Comparison of ENCODE assay signal across 14 cellular contexts in the genomic region with DNA sequence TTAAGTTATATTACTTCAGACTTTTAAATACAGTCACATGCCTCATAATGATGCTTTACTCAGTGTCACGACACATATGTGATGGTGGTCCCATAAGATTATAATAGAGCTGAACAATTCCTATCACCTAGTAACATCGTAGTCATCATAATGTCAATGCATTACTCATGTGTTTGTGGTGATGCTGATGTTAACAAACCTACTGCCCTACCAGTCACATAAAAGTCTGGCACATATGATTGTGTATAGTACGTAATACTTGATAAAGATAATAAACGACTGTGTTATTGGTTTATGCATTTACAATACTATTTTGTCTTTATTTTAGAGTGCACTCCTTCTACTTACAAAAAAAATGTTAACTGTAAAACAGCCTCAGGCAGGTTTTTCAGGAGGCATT.
DNase-seq lines count a peak whose midpoint lies in the region; ATAC-seq and TF ChIP-seq lines count a peak whose summit lies in the region.
"Had no signal": no experiment of that assay in that cellular context is flagged by ENCODE, and none has a peak within 500 bp of the region (broad histone marks: within the 10 kb centered on the region; RNA-seq: fewer than 3 reads in every experiment).

No MANE protein-coding gene starts in this region.

- H3K9ac ChIP-seq in skeletal muscle satellite cell (ENCODE audit: low read depth, low read length) = peak overlapping the region; percentile 28

- H3K9me3 Mint-ChIP-seq in activated naive CD8-positive, alpha-beta T cell treated with anti-CD3 and anti-CD28 coated beads, Interleukin-2, amount 50 U/mL, for 24 hours = no peaks in the 10 kb centered on the region
- H3K9me3 Mint-ChIP-seq in activated naive CD8-positive, alpha-beta T cell treated with anti-CD3 and anti-CD28 coated beads for 36 hours = no peaks in the 10 kb centered on the region
- H3K9me3 Mint-ChIP-seq: activated T-helper 2 cell treated with anti-CD3 and anti-CD28 coated beads, Interferon-gamma antibody, Interleukin-2, Interleukin-4, amounts not matched to agents 10 μg/mL and 5 μg/mL and 100 μg/mL, durations not matched to agents 14 hours and 24 hours and 36 hours had no signal

- H3K4me1 Mint-ChIP-seq in activated naive CD8-positive, alpha-beta T cell treated with anti-CD3 and anti-CD28 coated beads, Interleukin-2, amount 50 U/mL, for 24 hours = peaks cover 17% of the 10 kb centered on the region
- peaks cover 5% of the 10 kb centered on the region for H3K4me1 Mint-ChIP-seq in activated naive CD8-positive, alpha-beta T cell treated with anti-CD3 and anti-CD28 coated beads for 36 hours

- H3K4me2 ChIP-seq in skeletal muscle satellite cell (ENCODE audit: low read length) = no peak overlapping the region

- no peak overlapping the region for H3K4me3 ChIP-seq in RWPE2 (ENCODE audit: severe bottlenecking)
- H3K4me3 ChIP-seq in fibroblast of pulmonary artery (replicated peaks; ENCODE audit: low read depth, low read length) = no peak overlapping the region
- H3K4me3 ChIP-seq in skeletal muscle satellite cell (ENCODE audit: low read length) = no peak overlapping the region
- H3K4me3 ChIP-seq: cardiac muscle cell, pancreas had no signal

- no peak for DNase-seq in activated naive CD8-positive, alpha-beta T cell treated with anti-CD3 and anti-CD28 coated beads, Interleukin-2, amount 50 U/mL, for 24 hours
- DNase-seq in activated naive CD8-positive, alpha-beta T cell treated with anti-CD3 and anti-CD28 coated beads for 36 hours = no peak
- DNase-seq in RWPE2 (ENCODE audit: low spot score) (no peak), fibroblast of pulmonary artery (ENCODE audit: low read depth) (peak; percentile 48), NCI-H774 (lab: John Stamatoyannopoulos, UW) (no peak)
- DNase-seq: activated CD4-positive, alpha-beta T cell treated with anti-CD3 and anti-CD28 coated beads for 48 hours; NCI-H2171; pancreas; T-cell had no signal

- TF ChIP-seq CTCF in RWPE2 (IDR thresholded peaks at IDR 0.05; ENCODE audit: poor library complexity, severe bottlenecking) (no peak), fibroblast of pulmonary artery (IDR thresholded peaks at IDR 0.05; ENCODE audit: low read length, missing control alignments) (no peak)

- peaks cover 25% of the 10 kb centered on the region for H3K4me1 ChIP-seq in RWPE2 (ENCODE audit: insufficient read depth, poor library complexity, severe bottlenecking)
- peaks cover 38% of the 10 kb centered on the region for H3K4me1 ChIP-seq in skeletal muscle satellite cell (ENCODE audit: control insufficient read depth, insufficient read depth, low read length)
- H3K4me1 ChIP-seq: pancreas had no signal

- no peaks in the 10 kb centered on the region for H3K27me3 ChIP-seq in RWPE2 (ENCODE audit: insufficient read depth, poor library complexity, severe bottlenecking)
- no peaks in the 10 kb centered on the region for H3K27me3 ChIP-seq in skeletal muscle satellite cell (ENCODE audit: control insufficient read depth, insufficient read depth, low read length)
- H3K27me3 ChIP-seq: cardiac muscle cell, pancreas had no signal

- no peak overlapping the region for H3K27ac Mint-ChIP-seq in activated naive CD8-positive, alpha-beta T cell treated with anti-CD3 and anti-CD28 coated beads, Interleukin-2, amount 50 U/mL, for 24 hours
- no peak overlapping the region for H3K27ac Mint-ChIP-seq in activated naive CD8-positive, alpha-beta T cell treated with anti-CD3 and anti-CD28 coated beads for 36 hours
- H3K27ac Mint-ChIP-seq: activated T-helper 2 cell treated with anti-CD3 and anti-CD28 coated beads, Interferon-gamma antibody, Interleukin-2, Interleukin-4, amounts not matched to agents 10 μg/mL and 5 μg/mL and 100 μg/mL, durations not matched to agents 14 hours and 24 hours and 36 hours; T-cell had no signal

- H3K27ac ChIP-seq in RWPE2 (ENCODE audit: poor library complexity, severe bottlenecking) = no peak overlapping the region
- H3K27ac ChIP-seq: cardiac muscle cell, pancreas had no signal

- H3K9me3 ChIP-seq in RWPE2 (ENCODE audit: severe bottlenecking) (no peaks in the 10 kb centered on the region), skeletal muscle satellite cell (replicated peaks; ENCODE audit: low read length) (no peaks in the 10 kb centered on the region)
- H3K9me3 ChIP-seq: pancreas had no signal

- H3K4me3 Mint-ChIP-seq in activated naive CD8-positive, alpha-beta T cell treated with anti-CD3 and anti-CD28 coated beads, Interleukin-2, amount 50 U/mL, for 24 hours = no peak overlapping the region
- no peak overlapping the region for H3K4me3 Mint-ChIP-seq in activated naive CD8-positive, alpha-beta T cell treated with anti-CD3 and anti-CD28 coated beads for 36 hours
- H3K4me3 Mint-ChIP-seq: T-cell had no signal

- ATAC-seq in activated naive CD8-positive, alpha-beta T cell treated with anti-CD3 and anti-CD28 coated beads, Interleukin-2, amount 50 U/mL, for 24 hours = peak; percentile 75
- ATAC-seq in RWPE2 (ENCODE audit: low read depth) (peak; percentile 65), GM19328 (IDR thresholded peaks at IDR 0.05; ENCODE audit: unreplicated experiment) (no peak), HG03342 (IDR thresholded peaks at IDR 0.05; ENCODE audit: unreplicated experiment) (no peak)
- ATAC-seq: pancreas, T-cell had no signal

- H3K36me3 ChIP-seq in RWPE2 (ENCODE audit: low read depth) = no peaks in the 10 kb centered on the region
- no peaks in the 10 kb centered on the region for H3K36me3 ChIP-seq in skeletal muscle satellite cell (ENCODE audit: insufficient read depth, low read length)
- H3K36me3 ChIP-seq: cardiac muscle cell, pancreas had no signal

- H3K36me3 Mint-ChIP-seq in activated naive CD8-positive, alpha-beta T cell treated with anti-CD3 and anti-CD28 coated beads, Interleukin-2, amount 50 U/mL, for 24 hours (ENCODE audit: low read depth) = peaks cover 4% of the 10 kb centered on the region
- H3K36me3 Mint-ChIP-seq in activated naive CD8-positive, alpha-beta T cell treated with anti-CD3 and anti-CD28 coated beads for 36 hours = peaks cover 7% of the 10 kb centered on the region

- no peaks in the 10 kb centered on the region for H3K27me3 Mint-ChIP-seq in activated naive CD8-positive, alpha-beta T cell treated with anti-CD3 and anti-CD28 coated beads, Interleukin-2, amount 50 U/mL, for 24 hours
- no peaks in the 10 kb centered on the region for H3K27me3 Mint-ChIP-seq in activated naive CD8-positive, alpha-beta T cell treated with anti-CD3 and anti-CD28 coated beads for 36 hours
- H3K27me3 Mint-ChIP-seq: T-cell had no signal

Comparison
In these comparisons a context has a peak if more than half of its experiments do, and no peak if none do; other contexts are left out.
1. ATAC-seq: peak in activated naive CD8-positive, alpha-beta T cell treated with anti-CD3 and anti-CD28 coated beads, Interleukin-2, amount 50 U/mL, for 24 hours (single experiment) and RWPE2 (single experiment); none in GM19328 (single experiment) and HG03342 (single experiment).